In genomic region chr6:90898763-90899162, GRCh38 we compare ENCODE assay signal across 31 cellular contexts.
"Had no signal": no experiment of that assay in that cellular context is flagged by ENCODE, and none has a peak within 500 bp of the region (broad histone marks: within the 10 kb centered on the region; RNA-seq: fewer than 3 reads in every experiment).

No MANE protein-coding gene starts in this region.

- H3K36me3 ChIP-seq: MG63, SJCRH30 had no signal

- H3K9me3 ChIP-seq: MG63, SJCRH30 had no signal

- H3K27ac ChIP-seq: PC-9, RWPE1, SJCRH30, SK-N-MC had no signal

- H3K27me3 ChIP-seq: MG63, SJCRH30 had no signal

- H3K4me3 ChIP-seq: MG63, PC-9, SJCRH30, SK-N-MC had no signal

- DNase-seq: Kasumi-1, MG63, NCI-H1048, NCI-H1092 treated with DMSO at 0.1 percent for 48 hours, NCI-H1105 treated with DMSO at 0.1 percent for 48 hours, NCI-H1417, NCI-H1436, NCI-H146, NCI-H1694, NCI-H187, NCI-H1930, NCI-H2029 treated with DMSO at 0.1 percent for 48 hours, NCI-H2081 treated with DMSO at 0.1 percent for 48 hours, NCI-H2107, NCI-H2171, NCI-H226, NCI-H446 treated with DMSO at 0.1 percent for 48 hours, NCI-H510A, NCI-H526, NCI-H69, NCI-H748 treated with DMSO at 0.1 percent for 48 hours, PC-9, SHP77, SIG-M5, SJCRH30, T-cell had no signal

- ATAC-seq: Panc1, Right ventricle myocardium inferior, SK-N-SH treated with all-trans-retinoic acid at 6 μM for 48 hours, T-cell had no signal
